ENCODE assay signal across 14 cellular contexts in genomic region chr3:45319231-45320085, GRCh38.
A peak's percentile ranks its signal among the peaks of the same experiment; 100 is the strongest.
DNase-seq lines count a peak whose midpoint lies in the region; ATAC-seq and TF ChIP-seq lines count a peak whose summit lies in the region.
"Had no signal": no experiment of that assay in that cellular context is flagged by ENCODE, and none has a peak within 500 bp of the region (broad histone marks: within the 10 kb centered on the region; RNA-seq: fewer than 3 reads in every experiment).

No MANE protein-coding gene starts in this region.

- H3K36me3 ChIP-seq in endodermal cell (ENCODE audit: control insufficient read depth, insufficient read depth, low read length) (no peaks in the 10 kb centered on the region), gastroesophageal sphincter (no peaks in the 10 kb centered on the region)
- H3K36me3 ChIP-seq: SJSA1 had no signal

- H3K27ac Mint-ChIP-seq in endodermal cell: no peak overlapping the region
- H3K27ac Mint-ChIP-seq: CD14-positive monocyte had no signal

- no peak overlapping the region for H3K27ac ChIP-seq in endodermal cell (ENCODE audit: low read depth, low read length)
- no peak overlapping the region for H3K27ac ChIP-seq in gastroesophageal sphincter
- H3K27ac ChIP-seq: 22Rv1, SJSA1 had no signal

- peaks cover 7% of the 10 kb centered on the region for H3K4me1 ChIP-seq in endodermal cell (ENCODE audit: control insufficient read depth, insufficient read depth, low read length)
- H3K4me1 ChIP-seq in gastroesophageal sphincter: no peaks in the 10 kb centered on the region
- H3K4me1 ChIP-seq: SJSA1 had no signal

- peaks cover 5% of the 10 kb centered on the region for H3K9me3 Mint-ChIP-seq in endodermal cell

- TF ChIP-seq EP300 in gastroesophageal sphincter (IDR thresholded peaks at IDR 0.05): no peak

- no peak overlapping the region for H3K4me3 Mint-ChIP-seq in endodermal cell

- no peaks in the 10 kb centered on the region for H3K36me3 Mint-ChIP-seq in endodermal cell (ENCODE audit: low read depth)
- H3K36me3 Mint-ChIP-seq: CD14-positive monocyte had no signal

- peaks cover 27% of the 10 kb centered on the region for H3K4me1 Mint-ChIP-seq in endodermal cell
- H3K4me1 Mint-ChIP-seq: CD14-positive monocyte had no signal

- no peak for TF ChIP-seq POLR2A in gastroesophageal sphincter (IDR thresholded peaks at IDR 0.05)

- H3K9ac ChIP-seq in endodermal cell (ENCODE audit: extremely low read depth, low read length, poor library complexity, severe bottlenecking): no peak overlapping the region

- peaks cover 5% of the 10 kb centered on the region for H3K27me3 Mint-ChIP-seq in endodermal cell (ENCODE audit: insufficient read depth)

- peaks cover 2% of the 10 kb centered on the region for H3K9me3 ChIP-seq in endodermal cell (ENCODE audit: control insufficient read depth, low read length)
- no peaks in the 10 kb centered on the region for H3K9me3 ChIP-seq in gastroesophageal sphincter
- H3K9me3 ChIP-seq: SJSA1 had no signal

- TF ChIP-seq CTCF in endodermal cell (conservative IDR thresholded peaks at IDR 0.05): no peak
- TF ChIP-seq CTCF in gastroesophageal sphincter (IDR thresholded peaks at IDR 0.05): no peak

- peak; percentile 19 for DNase-seq in DMS 273 (lab: John Stamatoyannopoulos, UW; ENCODE audit: unreplicated experiment)
- no peak for DNase-seq in DMS 273 treated with DMSO at 0.1 percent for 48 hours (lab: John Stamatoyannopoulos, UW)
- DNase-seq in NCI-H82 (lab: John Stamatoyannopoulos, UW): peak; percentile 87
- DNase-seq in endodermal cell: peak; percentile 45
- DNase-seq in retina: peak; percentile 46
- no peak for DNase-seq in NCI-H2081 treated with DMSO at 0.1 percent for 48 hours (lab: John Stamatoyannopoulos, UW)
- DNase-seq: NCI-H1105 treated with DMSO at 0.1 percent for 48 hours, NCI-H187, NCI-H774 had no signal

- ATAC-seq in HG02884 (IDR thresholded peaks at IDR 0.05; ENCODE audit: unreplicated experiment) (no peak), gastroesophageal sphincter (no peak)

- WGBS in endodermal cell (ENCODE audit: insufficient coverage in 1 of 2, insufficient read length in 1 of 2), 2 experiments: 95 to 100% methylated on average over 6 to 11 of the region's 11 CpGs
- 92 to 98% methylated on average over 6 to 8 of the region's 11 CpGs for WGBS in gastroesophageal sphincter (ENCODE audit: low coverage in 1 of 2), 2 donors

- H3K27me3 ChIP-seq in endodermal cell (ENCODE audit: control insufficient read depth, insufficient read depth, low read length, poor library complexity, severe bottlenecking) (no peaks in the 10 kb centered on the region), gastroesophageal sphincter (peaks cover 4% of the 10 kb centered on the region)
- H3K27me3 ChIP-seq: SJSA1 had no signal

- H3K4me3 ChIP-seq in endodermal cell (ENCODE audit: low read length) (no peak overlapping the region), gastroesophageal sphincter (no peak overlapping the region)
- H3K4me3 ChIP-seq: SJSA1 had no signal

Comparison
In these comparisons a context has a peak if more than half of its experiments do, and no peak if none do; other contexts are left out.
1. DNase-seq: peak in DMS 273 (single experiment), NCI-H82 (single experiment), endodermal cell (single experiment) and retina (single experiment); none in DMS 273 treated with DMSO at 0.1 percent for 48 hours (single experiment) and NCI-H2081 treated with DMSO at 0.1 percent for 48 hours (single experiment).